ENCODE assay signal across 10 cellular contexts in the genomic region with DNA sequence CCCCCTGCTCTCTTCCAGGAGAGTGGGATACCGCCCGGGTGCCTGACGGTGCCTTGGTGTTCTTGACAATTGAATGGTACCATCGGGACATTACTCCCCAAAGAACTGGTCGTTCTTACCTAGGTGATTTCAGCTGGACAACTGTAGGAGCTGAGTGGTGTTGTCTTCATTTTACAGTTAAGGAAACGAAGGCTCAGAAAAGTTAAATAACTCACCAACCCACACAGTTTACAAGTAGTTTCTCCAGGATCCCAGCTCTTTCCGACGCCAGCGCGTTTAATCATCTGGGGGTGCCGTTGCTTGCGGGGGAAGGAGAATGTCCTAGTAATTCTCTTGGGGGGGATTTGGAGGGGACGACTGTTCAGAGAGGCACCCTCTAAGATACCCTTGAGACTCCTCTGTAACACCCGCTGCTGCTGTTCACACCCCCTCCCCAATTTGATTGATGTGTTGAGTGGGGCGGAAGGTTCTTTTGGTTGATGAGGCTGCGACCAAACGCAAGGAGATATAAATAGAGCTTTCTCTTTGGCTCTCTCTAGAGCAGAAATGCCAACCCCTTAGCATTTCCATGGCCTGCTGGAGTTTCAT. TPM values are rescaled to one million over a fixed set of nuclear protein-coding genes. Genes with fewer than 3 reads are reported as not detected.
DNase-seq lines count a peak whose midpoint lies in the region; ATAC-seq and TF ChIP-seq lines count a peak whose summit lies in the region.
"Had no signal": no experiment of that assay in that cellular context is flagged by ENCODE, and none has a peak within 500 bp of the region (broad histone marks: within the 10 kb centered on the region; RNA-seq: fewer than 3 reads in every experiment).

No MANE protein-coding gene starts in this region.

- intact Hi-C loops in CD4-positive, alpha-beta T cell (cut with DNase I, micrococcal nuclease), result loop anchor here (1.0 to 5.0 kb wide), 4 partner anchors 34 to 64 kb away; no protein-coding TSS in a partner anchor
- intact Hi-C loops in natural killer cell (cut with micrococcal nuclease), result loop anchor here (1.0 kb wide), 1 partner anchor 24 kb away; no protein-coding TSS in a partner anchor

- no peaks in the 10 kb centered on the region for H3K9me3 ChIP-seq in CD4-positive, alpha-beta T cell (ENCODE audit: control insufficient read depth, low read length)

- no peaks in the 10 kb centered on the region for H3K9me3 Mint-ChIP-seq in CD4-positive, alpha-beta T cell
- H3K9me3 Mint-ChIP-seq in activated naive CD4-positive, alpha-beta T cell treated with anti-CD3 and anti-CD28 coated beads, Interleukin-2, amount 10 ng/mL, durations not matched to agents 7 days and 5 days, result no peaks in the 10 kb centered on the region
- H3K9me3 Mint-ChIP-seq in natural killer cell, result no peaks in the 10 kb centered on the region

- H3K36me3 Mint-ChIP-seq in CD4-positive, alpha-beta T cell (ENCODE audit: low read depth), result peaks cover 35% of the 10 kb centered on the region
- peaks cover 54% of the 10 kb centered on the region for H3K36me3 Mint-ChIP-seq in activated naive CD4-positive, alpha-beta T cell treated with anti-CD3 and anti-CD28 coated beads, Interleukin-2, amount 10 ng/mL, durations not matched to agents 7 days and 5 days
- no peaks in the 10 kb centered on the region for H3K36me3 Mint-ChIP-seq in natural killer cell

- peak overlapping the region; percentile 75 for H3K4me3 ChIP-seq in HL-60 (replicated peaks; ENCODE audit: insufficient read depth, low read length)

- H3K27me3 Mint-ChIP-seq in CD4-positive, alpha-beta T cell, result no peaks in the 10 kb centered on the region
- H3K27me3 Mint-ChIP-seq in activated naive CD4-positive, alpha-beta T cell treated with anti-CD3 and anti-CD28 coated beads, Interleukin-2, amount 10 ng/mL, durations not matched to agents 7 days and 5 days, result peaks cover 4% of the 10 kb centered on the region
- H3K27me3 Mint-ChIP-seq in natural killer cell (ENCODE audit: low read depth in 2 of 2), result no peaks in the 10 kb centered on the region

- peak overlapping the region; percentile 97 for H3K27ac Mint-ChIP-seq in CD4-positive, alpha-beta T cell
- peak overlapping the region; percentile 99 for H3K27ac Mint-ChIP-seq in activated naive CD4-positive, alpha-beta T cell treated with anti-CD3 and anti-CD28 coated beads, Interleukin-2, amount 10 ng/mL, durations not matched to agents 7 days and 5 days
- peak overlapping the region; percentile 92 to 96 for H3K27ac Mint-ChIP-seq in natural killer cell

- ATAC-seq in CD4-positive, alpha-beta T cell (ENCODE audit: poor library complexity), result peak; percentile 5
- peak; percentile 27 to 38 (median 30) for ATAC-seq in natural killer cell
- no peak for ATAC-seq in GM19324 (IDR thresholded peaks at IDR 0.05; ENCODE audit: low FRiP score, unreplicated experiment)

- TF ChIP-seq CTCF in CD4-positive, alpha-beta T cell (IDR thresholded peaks at IDR 0.05), result no peak
- TF ChIP-seq CTCF in HL-60 (IDR thresholded peaks at IDR 0.05; ENCODE audit: insufficient read depth, low read length) (no peak), natural killer cell (IDR thresholded peaks at IDR 0.05) (no peak)

- CTCF ChIA-PET in CD4-positive, alpha-beta T cell (lab: Charles Lee), result interaction anchor here (1.0 to 9.6 kb wide), 4 partner anchors 24 to 64 kb away, joined by 3 to 117 read pairs (median 3); no protein-coding TSS in a partner anchor
- CTCF ChIA-PET in activated naive CD4-positive, alpha-beta T cell treated with anti-CD3 and anti-CD28 coated beads, Interleukin-2, amount 10 ng/mL, durations not matched to agents 7 days and 5 days (lab: Charles Lee), result interaction anchor here (1.6 to 6.2 kb wide), 7 partner anchors 22 to 74 kb away, joined by 4 to 87 read pairs (median 7); no protein-coding TSS in a partner anchor

- peak in 1 of 10 experiments; percentile 25 for DNase-seq in CD4-positive, alpha-beta T cell
- DNase-seq in HL-60 (ENCODE audit: low read depth in 1 of 2, low spot score in 1 of 2), result no peak
- DNase-seq in activated naive CD4-positive, alpha-beta T cell treated with anti-CD3 and anti-CD28 coated beads, Interleukin-2, amount 10 ng/mL, durations not matched to agents 7 days and 5 days, result peak; percentile 48
- peak; percentile 39 for DNase-seq in natural killer cell
- DNase-seq in islet precursor cell, result no peak
- DNase-seq in Kasumi-1 (lab: John Stamatoyannopoulos, UW), result no peak
- DNase-seq in NCI-H82 (lab: John Stamatoyannopoulos, UW), result no peak
- DNase-seq: kidney, trophoblast cell had no signal

- H3K4me1 Mint-ChIP-seq in CD4-positive, alpha-beta T cell (ENCODE audit: low read depth), result peaks cover 79% of the 10 kb centered on the region
- H3K4me1 Mint-ChIP-seq in activated naive CD4-positive, alpha-beta T cell treated with anti-CD3 and anti-CD28 coated beads, Interleukin-2, amount 10 ng/mL, durations not matched to agents 7 days and 5 days, result peaks cover 71% of the 10 kb centered on the region
- H3K4me1 Mint-ChIP-seq in natural killer cell, result peaks cover 57 to 65% of the 10 kb centered on the region in 2 donors

- H3K27me3 ChIP-seq in CD4-positive, alpha-beta T cell (ENCODE audit: control insufficient read depth, insufficient read depth, low read length), result no peaks in the 10 kb centered on the region
- no peaks in the 10 kb centered on the region for H3K27me3 ChIP-seq in HL-60 (ENCODE audit: insufficient read depth, poor library complexity, severe bottlenecking)

- POLR2A ChIA-PET in CD4-positive, alpha-beta T cell (lab: Charles Lee), result interaction anchor here (0.6 to 14.1 kb wide), 17 partner anchors 13 to 746 kb away, joined by 3 to 512 read pairs (median 6); a partner anchor contains a TSS

- peak overlapping the region; percentile 98 for H3K4me3 Mint-ChIP-seq in CD4-positive, alpha-beta T cell
- peak overlapping the region; percentile 98 for H3K4me3 Mint-ChIP-seq in activated naive CD4-positive, alpha-beta T cell treated with anti-CD3 and anti-CD28 coated beads, Interleukin-2, amount 10 ng/mL, durations not matched to agents 7 days and 5 days
- peak overlapping the region; percentile 93 for H3K4me3 Mint-ChIP-seq in natural killer cell

- peak overlapping the region; percentile 88 for H3K27ac ChIP-seq in CD4-positive, alpha-beta T cell (ENCODE audit: low read depth, low read length)
- peak overlapping the region; percentile 93 for H3K27ac ChIP-seq in HL-60 (replicated peaks)

RNA-seq across cellular contexts. Expression of a gene that starts 1.8 kb away (rescaled TPM):
- total RNA-seq in CD4-positive, alpha-beta T cell, result 100 to 1,000 TPM; 202 to 213 TPM
- 100 to 1,000 TPM; 171 to 240 (median 198) TPM for total RNA-seq in natural killer cell

Comparison
In these comparisons a context has a peak if more than half of its experiments do, and no peak if none do; other contexts are left out.
1. DNase-seq: peak in activated naive CD4-positive, alpha-beta T cell treated with anti-CD3 and anti-CD28 coated beads, Interleukin-2, amount 10 ng/mL, durations not matched to agents 7 days and 5 days (single experiment) and natural killer cell (single experiment); none in HL-60 (0 of 2), islet precursor cell (single experiment), Kasumi-1 (0 of 2) and NCI-H82 (single experiment).
2. Peak in every context shown above with its lines, with median percentiles within 50 percentile points of each other: H3K27ac Mint-ChIP-seq and H3K4me3 Mint-ChIP-seq.